11 cellular contexts compared by ENCODE assay signal in the genomic region with DNA sequence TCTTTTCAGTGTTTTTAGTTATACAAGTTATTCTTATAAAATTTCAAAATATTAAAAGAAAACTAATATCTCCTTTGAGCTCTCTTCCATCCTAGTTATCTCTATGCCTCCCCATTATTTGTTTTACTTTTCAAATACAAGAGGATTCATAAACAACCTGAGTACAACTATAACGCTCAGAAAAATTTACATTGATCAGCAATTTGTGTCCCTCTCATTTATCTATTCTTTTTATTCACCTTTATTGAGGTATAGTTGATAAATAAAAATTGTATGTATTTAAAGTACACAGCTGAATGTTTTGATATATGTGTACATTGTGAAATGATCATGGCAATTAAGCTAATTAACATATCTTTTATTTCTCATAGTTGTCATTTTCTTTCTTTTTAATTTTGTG. TPM values are rescaled to one million over a fixed set of nuclear protein-coding genes. Genes with fewer than 3 reads are reported as not detected.
"Had no signal": no experiment of that assay in that cellular context is flagged by ENCODE, and none has a peak within 500 bp of the region (broad histone marks: within the 10 kb centered on the region; RNA-seq: fewer than 3 reads in every experiment).

No MANE protein-coding gene starts in this region.

- H2AFZ ChIP-seq: GM23248 had no signal

- H3K4me3 ChIP-seq: GM23248, HAP-1 had no signal

- H3K4me1 ChIP-seq: HAP-1 had no signal

- DNase-seq: GM23248, GOT3, H7, HFFc6, Karpas-422, KBM-7 had no signal

- H3K9me3 ChIP-seq: HAP-1 had no signal

- H3K9ac ChIP-seq: GM23248, KMS-11 had no signal

- H3K4me2 ChIP-seq: KMS-11 had no signal

- H3K27ac ChIP-seq: GM23248, KMS-11 had no signal

- FAIRE-seq: HTR-8/SVneo had no signal

- ATAC-seq: HCT116 had no signal

- H3K36me3 ChIP-seq: HAP-1 had no signal

RNA-seq across cellular contexts. Expression of a gene that starts 57.6 kb away (rescaled TPM):
- total RNA-seq: GM23248, HFFc6, HT-29 had no signal
- polyA plus RNA-seq: GM23248 had no signal
